ENCODE assay signal across 11 cellular contexts in the genomic region with DNA sequence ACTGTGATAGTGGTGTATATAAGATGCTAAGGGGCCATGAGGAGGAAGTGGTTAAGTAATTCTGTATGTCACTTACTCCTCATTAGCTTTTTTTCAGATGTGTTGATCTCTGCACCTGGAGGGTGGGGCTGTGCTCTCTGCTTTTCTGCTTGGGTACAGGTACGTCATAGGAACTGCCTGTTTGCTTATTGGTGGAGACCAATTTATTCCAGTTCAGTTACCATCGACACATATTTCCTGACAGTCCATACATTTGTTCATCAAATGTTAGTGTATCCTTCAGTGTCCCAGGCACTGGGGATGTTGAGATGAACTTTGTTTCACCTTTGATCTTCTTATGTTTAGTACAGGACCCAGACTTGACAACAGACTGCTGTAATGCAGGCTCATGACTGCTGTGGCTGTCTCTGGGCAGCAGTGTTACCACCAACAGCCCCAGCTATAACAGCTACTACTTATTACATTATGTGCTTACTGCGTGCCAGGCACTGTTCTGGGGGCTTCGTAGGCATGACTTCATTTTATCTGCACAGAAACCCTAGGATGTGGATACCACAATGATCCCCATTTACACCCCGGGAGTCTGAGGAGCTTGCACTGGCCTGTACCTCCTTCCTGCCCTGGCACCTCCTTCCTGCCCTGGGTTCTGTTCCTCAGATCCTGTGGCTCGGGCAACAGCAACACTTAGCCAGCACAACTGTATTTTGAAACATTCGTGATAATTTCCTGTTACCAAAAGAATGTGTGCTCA.
A peak's percentile ranks its signal among the peaks of the same experiment; 100 is the strongest.
DNase-seq lines count a peak whose midpoint lies in the region; ATAC-seq and TF ChIP-seq lines count a peak whose summit lies in the region.
"Had no signal": no experiment of that assay in that cellular context is flagged by ENCODE, and none has a peak within 500 bp of the region (broad histone marks: within the 10 kb centered on the region; RNA-seq: fewer than 3 reads in every experiment).

No MANE protein-coding gene starts in this region.

- no peaks in the 10 kb centered on the region for H3K79me2 ChIP-seq in mesendoderm (ENCODE audit: control insufficient read depth, insufficient read depth, low read length)

- H4K5ac ChIP-seq in mesendoderm (ENCODE audit: low read length), result no peak overlapping the region

- peak; percentile 94 for ATAC-seq in T-helper 17 cell
- ATAC-seq in activated naive CD8-positive, alpha-beta T cell treated with anti-CD3 and anti-CD28 coated beads, Interleukin-2, amount 10 ng/mL, durations not matched to agents 7 days and 5 days (ENCODE audit: low read depth), result peak; percentile 81
- ATAC-seq in stimulated activated naive CD8-positive, alpha-beta T cell treated with anti-CD3 and anti-CD28 coated beads, Interleukin-15, Interleukin-2, amounts not matched to agents 100 U/mL and 50 U/mL, for 24 hours, result peak; percentile 52
- ATAC-seq in GM21367 (IDR thresholded peaks at IDR 0.05; ENCODE audit: unreplicated experiment), result no peak

- H3K4me1 Mint-ChIP-seq in T-helper 17 cell (peaks cover 22% of the 10 kb centered on the region), nephron progenitor cell (no peaks in the 10 kb centered on the region)
- H3K4me1 Mint-ChIP-seq in activated naive CD8-positive, alpha-beta T cell treated with anti-CD3 and anti-CD28 coated beads, Interleukin-2, amount 10 ng/mL, durations not matched to agents 7 days and 5 days, result peaks cover 31% of the 10 kb centered on the region

- H2AK5ac ChIP-seq in mesendoderm (ENCODE audit: low read length), result no peak overlapping the region

- H2BK15ac ChIP-seq in mesendoderm (replicated peaks; ENCODE audit: low read depth), result no peak overlapping the region

- H3K36me3 ChIP-seq in mesendoderm (ENCODE audit: control insufficient read depth, insufficient read depth, low read length), result no peaks in the 10 kb centered on the region

- peaks cover 5% of the 10 kb centered on the region for H3K4me1 ChIP-seq in mesendoderm (ENCODE audit: control insufficient read depth, low read depth, low read length)

- no peak overlapping the region for H3K18ac ChIP-seq in mesendoderm (ENCODE audit: low read length)

- H3K27ac ChIP-seq in mesendoderm (ENCODE audit: low read depth, low read length), result no peak overlapping the region
- H3K27ac ChIP-seq: 22Rv1 had no signal

- H3K27me3 Mint-ChIP-seq in T-helper 17 cell, result no peaks in the 10 kb centered on the region
- no peaks in the 10 kb centered on the region for H3K27me3 Mint-ChIP-seq in activated naive CD8-positive, alpha-beta T cell treated with anti-CD3 and anti-CD28 coated beads, Interleukin-2, amount 10 ng/mL, durations not matched to agents 7 days and 5 days
- H3K27me3 Mint-ChIP-seq in nephron progenitor cell (ENCODE audit: low read depth, poor library complexity), result no peaks in the 10 kb centered on the region

- H3K9me3 Mint-ChIP-seq in activated naive CD8-positive, alpha-beta T cell treated with anti-CD3 and anti-CD28 coated beads, Interleukin-2, amount 10 ng/mL, durations not matched to agents 7 days and 5 days, result peaks cover 1% of the 10 kb centered on the region
- H3K9me3 Mint-ChIP-seq in nephron progenitor cell, result no peaks in the 10 kb centered on the region

- H3K4me3 Mint-ChIP-seq in T-helper 17 cell, result peak overlapping the region; percentile 84
- H3K4me3 Mint-ChIP-seq in activated naive CD8-positive, alpha-beta T cell treated with anti-CD3 and anti-CD28 coated beads, Interleukin-2, amount 10 ng/mL, durations not matched to agents 7 days and 5 days, result peak overlapping the region; percentile 54
- H3K4me3 Mint-ChIP-seq in nephron progenitor cell, result no peak overlapping the region

- H3K36me3 Mint-ChIP-seq in T-helper 17 cell (ENCODE audit: low read depth), result peaks cover 2% of the 10 kb centered on the region
- peaks cover 11% of the 10 kb centered on the region for H3K36me3 Mint-ChIP-seq in activated naive CD8-positive, alpha-beta T cell treated with anti-CD3 and anti-CD28 coated beads, Interleukin-2, amount 10 ng/mL, durations not matched to agents 7 days and 5 days
- H3K36me3 Mint-ChIP-seq in nephron progenitor cell (ENCODE audit: low read depth), result no peaks in the 10 kb centered on the region

- no peak overlapping the region for H3K4me3 ChIP-seq in mesendoderm (ENCODE audit: low read length)

- TF ChIP-seq CTCF in nephron progenitor cell (IDR thresholded peaks at IDR 0.05), result no peak

- H3K4me2 ChIP-seq in mesendoderm (ENCODE audit: low read length), result no peak overlapping the region

- DNase-seq in DMS53 (lab: John Stamatoyannopoulos, UW) (peak; percentile 14), DMS53 treated with DMSO at 0.1 percent for 48 hours (lab: John Stamatoyannopoulos, UW; ENCODE audit: unreplicated experiment) (no peak), T-helper 17 cell (peak; percentile 17 to 38 (median 35)), mesendoderm (no peak), nephron progenitor cell (no peak)
- peak; percentile 43 for DNase-seq in activated naive CD8-positive, alpha-beta T cell treated with anti-CD3 and anti-CD28 coated beads, Interleukin-2, amount 10 ng/mL, durations not matched to agents 7 days and 5 days
- no peak for DNase-seq in stimulated activated naive CD8-positive, alpha-beta T cell treated with anti-CD3 and anti-CD28 coated beads, Interleukin-15, Interleukin-2, amounts not matched to agents 100 U/mL and 50 U/mL, for 24 hours
- DNase-seq: anterior cingulate cortex, NCI-H2171 had no signal

- no peaks in the 10 kb centered on the region for H3K27me3 ChIP-seq in mesendoderm (ENCODE audit: insufficient read depth, low read length, poor library complexity)

- peak overlapping the region; percentile 95 for H3K27ac Mint-ChIP-seq in T-helper 17 cell
- H3K27ac Mint-ChIP-seq in activated naive CD8-positive, alpha-beta T cell treated with anti-CD3 and anti-CD28 coated beads, Interleukin-2, amount 10 ng/mL, durations not matched to agents 7 days and 5 days, result peak overlapping the region; percentile 97
- no peak overlapping the region for H3K27ac Mint-ChIP-seq in nephron progenitor cell

- no peaks in the 10 kb centered on the region for H3K79me1 ChIP-seq in mesendoderm (ENCODE audit: low read length)

- H4K8ac ChIP-seq in mesendoderm (ENCODE audit: low read depth, low read length), result no peak overlapping the region

- POLR2A ChIA-PET in activated naive CD8-positive, alpha-beta T cell treated with anti-CD3 and anti-CD28 coated beads, Interleukin-2, amount 10 ng/mL, durations not matched to agents 7 days and 5 days (lab: Charles Lee), result interaction anchor here (0.6 to 2.3 kb wide), 2 partner anchors 87 to 310 kb away, joined by 4 to 19 read pairs; partner anchors contain the start of gene BUB3

- no peak overlapping the region for H3K56ac ChIP-seq in mesendoderm (ENCODE audit: low read length)

- no peak overlapping the region for H3K23ac ChIP-seq in mesendoderm (ENCODE audit: low read length)

- H3K4ac ChIP-seq in mesendoderm (ENCODE audit: low read depth, low read length), result no peak overlapping the region

- H2BK120ac ChIP-seq in mesendoderm (ENCODE audit: low read depth, low read length), result no peak overlapping the region

- no CpG with 5 or more reads among the region's 7 CpGs for WGBS in mesendoderm (ENCODE audit: extremely low coverage, insufficient coverage, low lambda C conversion rate)

- no peak overlapping the region for H2BK5ac ChIP-seq in mesendoderm (ENCODE audit: low read length)

- H3K9me3 ChIP-seq in T-helper 17 cell (ENCODE audit: control insufficient read depth, low read length, poor library complexity, severe bottlenecking), result no peaks in the 10 kb centered on the region

- H3K9ac ChIP-seq in mesendoderm (ENCODE audit: low read length), result no peak overlapping the region

Comparison
In these comparisons a context has a peak if more than half of its experiments do, and no peak if none do; other contexts are left out.
1. DNase-seq: peak in DMS53 (single experiment), T-helper 17 cell (3 of 3) and activated naive CD8-positive, alpha-beta T cell treated with anti-CD3 and anti-CD28 coated beads, Interleukin-2, amount 10 ng/mL, durations not matched to agents 7 days and 5 days (single experiment); none in DMS53 treated with DMSO at 0.1 percent for 48 hours (single experiment), stimulated activated naive CD8-positive, alpha-beta T cell treated with anti-CD3 and anti-CD28 coated beads, Interleukin-15, Interleukin-2, amounts not matched to agents 100 U/mL and 50 U/mL, for 24 hours (single experiment), mesendoderm (single experiment) and nephron progenitor cell (single experiment).